In genomic region chr6:169172435-169172834, GRCh38 we compare ENCODE assay signal across 14 cellular contexts.
DNase-seq lines count a peak whose midpoint lies in the region; ATAC-seq, FAIRE-seq and TF ChIP-seq lines count a peak whose summit lies in the region.
"Had no signal": no experiment of that assay in that cellular context is flagged by ENCODE, and none has a peak within 500 bp of the region (broad histone marks: within the 10 kb centered on the region; RNA-seq: fewer than 3 reads in every experiment).

No MANE protein-coding gene starts in this region.

- TF ChIP-seq CTCF in SK-N-SH (IDR thresholded peaks at IDR 0.05) (no peak), astrocyte of the spinal cord (IDR thresholded peaks at IDR 0.05; ENCODE audit: low read depth, low read length) (no peak), keratinocyte (optimal IDR thresholded peaks at IDR 0.05 in 1 of 3, IDR thresholded peaks at IDR 0.05 in 1 of 3, conservative IDR thresholded peaks at IDR 0.05 in 1 of 3; ENCODE audit: extremely low read depth in 1 of 3, insufficient read depth in 2 of 3, low read length in 3 of 3) (no peak), stomach (IDR thresholded peaks at IDR 0.05) (no peak), mucosa of descending colon (IDR thresholded peaks at IDR 0.05) (no peak)

- in situ Hi-C loops in astrocyte of the spinal cord (cut with HindIII; ENCODE audit: low sequenced_read_pairs) = no loop called here

- DNase-seq in SK-N-SH (no peak), astrocyte of the spinal cord (ENCODE audit: low read depth, low spot score) (peak; percentile 88), keratinocyte (ENCODE audit: low read depth, low spot score) (no peak), urothelium cell line (ENCODE audit: low spot score) (peak; percentile 87), LoVo (ENCODE audit: low spot score) (no peak), stomach (no peak), mucosa of descending colon (no peak)
- DNase-seq: activated naive CD4-positive, alpha-beta T cell; stimulated activated CD4-positive, alpha-beta T cell treated with anti-CD3 and anti-CD28 coated beads, Interleukin-2, amount 100 ng/mL, for 24 hours; testis; WERI-Rb-1 had no signal

- no peak overlapping the region for H3K4me3 ChIP-seq in SK-N-SH (ENCODE audit: low read depth in 2 of 2, low read length in 1 of 2)
- H3K4me3 ChIP-seq in astrocyte of the spinal cord (ENCODE audit: low read depth, low read length) = no peak overlapping the region
- H3K4me3 ChIP-seq in keratinocyte (ENCODE audit: control insufficient read depth in 2 of 3, extremely low read depth in 1 of 3, insufficient read depth in 2 of 3, low read depth in 1 of 3, low read length in 3 of 3) = no peak overlapping the region
- H3K4me3 ChIP-seq in stomach = no peak overlapping the region
- no peak overlapping the region for H3K4me3 ChIP-seq in mucosa of descending colon
- H3K4me3 ChIP-seq: testis had no signal

- no peak for TF ChIP-seq RAD21 in SK-N-SH (IDR thresholded peaks at IDR 0.05; ENCODE audit: low read length)

- peaks cover 0 to 8% of the 10 kb centered on the region in 2 experiments; a peak in 1 of 4 replicates for H3K4me1 ChIP-seq in SK-N-SH (ENCODE audit: control insufficient read depth in 1 of 2, insufficient read depth in 2 of 2, low read depth in 1 of 2, low read length in 1 of 2)
- peaks cover 33% of the 10 kb centered on the region for H3K4me1 ChIP-seq in keratinocyte (ENCODE audit: control insufficient read depth, extremely low read depth, insufficient read depth, low read length)
- no peaks in the 10 kb centered on the region for H3K4me1 ChIP-seq in stomach
- no peaks in the 10 kb centered on the region for H3K4me1 ChIP-seq in mucosa of descending colon (ENCODE audit: low read depth)

- H3K9me2 ChIP-seq in SK-N-SH = no peaks in the 10 kb centered on the region

- dilution Hi-C loops in keratinocyte (cut with MboI; ENCODE audit: extremely low pct_ligation_motif_present, low sequenced_read_pairs) = no loop called here

- TF ChIP-seq EP300 in SK-N-SH (IDR thresholded peaks at IDR 0.05; ENCODE audit: borderline replicate concordance in 1 of 2, low read depth in 1 of 2, low read length in 1 of 2) (no peak), stomach (IDR thresholded peaks at IDR 0.05) (no peak)

- FAIRE-seq in keratinocyte (lab: Jason Lieb, UNC) (peak; percentile 81), urothelium cell line (lab: Jason Lieb, UNC) (peak; percentile 98)
- FAIRE-seq: GM19239 had no signal

- no peaks in the 10 kb centered on the region for H3K27me3 ChIP-seq in SK-N-SH (ENCODE audit: insufficient read depth)
- H3K27me3 ChIP-seq in keratinocyte (ENCODE audit: control insufficient read depth, extremely low read depth, insufficient read depth, low read length) = no peaks in the 10 kb centered on the region
- H3K27me3 ChIP-seq in stomach = no peaks in the 10 kb centered on the region
- H3K27me3 ChIP-seq: testis had no signal

- H3K9me3 ChIP-seq in SK-N-SH (no peaks in the 10 kb centered on the region), keratinocyte (ENCODE audit: control insufficient read depth, low read depth, low read length) (no peaks in the 10 kb centered on the region), stomach (no peaks in the 10 kb centered on the region), mucosa of descending colon (no peaks in the 10 kb centered on the region)
- H3K9me3 ChIP-seq: testis had no signal

- intact Hi-C loops in stomach (cut with DNase I; ENCODE audit: low total_unique reads) (no loop called here), mucosa of descending colon (cut with DNase I, micrococcal nuclease) (no loop called here)

- WGBS in SK-N-SH (ENCODE audit: low lambda C conversion rate) = 56% methylated on average over 13 of the region's 13 CpGs
- WGBS in stomach, 5 donors = 56 to 68% (median 58%) methylated on average over 13 of the region's 13 CpGs

- H3K27ac ChIP-seq in SK-N-SH (ENCODE audit: low read depth in 2 of 2, low read length in 1 of 2) = no peak overlapping the region
- peak overlapping the region; percentile 27 for H3K27ac ChIP-seq in keratinocyte (ENCODE audit: control insufficient read depth, insufficient read depth, low read length)
- H3K27ac ChIP-seq in stomach = peak overlapping the region in 1 of 5 donors; percentile 27
- H3K27ac ChIP-seq: 22Rv1, testis, WERI-Rb-1 had no signal

- POLR2A ChIA-PET in SK-N-SH (lab: Yijun Ruan, JAX) = no interaction called here

- H3K9me1 ChIP-seq in keratinocyte (ENCODE audit: control insufficient read depth, extremely low read depth, insufficient read depth, low read length) = no peaks in the 10 kb centered on the region

- H3F3A ChIP-seq in SK-N-SH (replicated peaks; ENCODE audit: insufficient read depth) = peaks cover 7% of the 10 kb centered on the region

- TF ChIP-seq POLR2A in stomach (IDR thresholded peaks at IDR 0.05) = no peak

- H3K36me3 ChIP-seq in SK-N-SH (replicated peaks in 1 of 2; ENCODE audit: control insufficient read depth in 1 of 2, insufficient read depth in 2 of 2, low read length in 1 of 2) (no peaks in the 10 kb centered on the region), keratinocyte (ENCODE audit: control insufficient read depth in 2 of 2, extremely low read depth in 1 of 2, insufficient read depth in 2 of 2, low read length in 2 of 2) (no peaks in the 10 kb centered on the region), stomach (no peaks in the 10 kb centered on the region), mucosa of descending colon (ENCODE audit: low read depth) (no peaks in the 10 kb centered on the region)
- H3K36me3 ChIP-seq: WERI-Rb-1 had no signal

- H3K9ac ChIP-seq in SK-N-SH (no peak overlapping the region), keratinocyte (ENCODE audit: control insufficient read depth, extremely low read depth, insufficient read depth, low read length) (no peak overlapping the region)

- H4K20me1 ChIP-seq in SK-N-SH (ENCODE audit: insufficient read depth) (no peaks in the 10 kb centered on the region), keratinocyte (ENCODE audit: control insufficient read depth, extremely low read depth, insufficient read depth, low read length) (no peaks in the 10 kb centered on the region)

- peak; percentile 34; the same call in 1 of the 3 replicates for ATAC-seq in SK-N-SH treated with all-trans-retinoic acid at 6 μM for 48 hours
- no peak for ATAC-seq in mucosa of descending colon

- H2AFZ ChIP-seq in SK-N-SH (ENCODE audit: low read depth) (no peak overlapping the region; the same call in 1 of the 2 replicates), keratinocyte (ENCODE audit: control insufficient read depth, low read length) (no peak overlapping the region)

- CTCF ChIA-PET in SK-N-SH (lab: Yijun Ruan, JAX) = no interaction called here

- H3K79me2 ChIP-seq in SK-N-SH (ENCODE audit: insufficient read depth) (no peaks in the 10 kb centered on the region), keratinocyte (ENCODE audit: control insufficient read depth, insufficient read depth, low read length) (no peaks in the 10 kb centered on the region)

- no peak overlapping the region for H3K4me2 ChIP-seq in SK-N-SH
- peak overlapping the region; percentile 18 for H3K4me2 ChIP-seq in keratinocyte (ENCODE audit: control insufficient read depth, extremely low read depth, insufficient read depth, low read depth, low read length)

TF ChIP-seq in SK-N-SH treated with all-trans-retinoic acid at 6 μM for 48 hours, 23 proteins besides CTCF, POLR2A, EP300 and RAD21:
- TF ChIP-seq ZNF8 (CRISPR knock-in tag; IDR thresholded peaks at IDR 0.05) = no peak
- TF ChIP-seq SNAI2 (CRISPR knock-in tag; IDR thresholded peaks at IDR 0.05) = no peak
- no peak for TF ChIP-seq TCF4 (CRISPR knock-in tag; IDR thresholded peaks at IDR 0.05; ENCODE audit: borderline replicate concordance)
- TF ChIP-seq GLIS3 (CRISPR knock-in tag; IDR thresholded peaks at IDR 0.05) = no peak
- TF ChIP-seq ARNTL (CRISPR knock-in tag; IDR thresholded peaks at IDR 0.05; ENCODE audit: borderline replicate concordance, low read depth) = no peak
- no peak for TF ChIP-seq ZNF70 (CRISPR knock-in tag; IDR thresholded peaks at IDR 0.05)
- TF ChIP-seq TOX (CRISPR knock-in tag; IDR thresholded peaks at IDR 0.05; ENCODE audit: borderline replicate concordance) = no peak
- no peak for TF ChIP-seq ISL1 (CRISPR knock-in tag; IDR thresholded peaks at IDR 0.05)
- no peak for TF ChIP-seq RARB (CRISPR knock-in tag; IDR thresholded peaks at IDR 0.05)

TF ChIP-seq in SK-N-SH, 30 proteins besides CTCF, POLR2A, EP300 and RAD21 (continues in another document):
- TF ChIP-seq ELF1 (IDR thresholded peaks at IDR 0.05) = no peak
- TF ChIP-seq JUND (IDR thresholded peaks at IDR 0.05) = no peak
- no peak for TF ChIP-seq RCOR1 (IDR thresholded peaks at IDR 0.05; ENCODE audit: low read length)
- no peak for TF ChIP-seq REST (IDR thresholded peaks at IDR 0.05; ENCODE audit: low read depth, low read length)
- TF ChIP-seq GABPA (IDR thresholded peaks at IDR 0.05; ENCODE audit: low read depth) = no peak
- no peak for TF ChIP-seq FOXJ3 (CRISPR knock-in tag; IDR thresholded peaks at IDR 0.05)
- no peak for TF ChIP-seq TEAD4 (IDR thresholded peaks at IDR 0.05; ENCODE audit: borderline replicate concordance, insufficient read depth)
- TF ChIP-seq CHD2 (IDR thresholded peaks at IDR 0.05; ENCODE audit: low read length, partially characterized antibody) = no peak
- no peak for TF ChIP-seq TAF1 (IDR thresholded peaks at IDR 0.05; ENCODE audit: borderline replicate concordance, low read depth, low read length)
- TF ChIP-seq FOSL2 (IDR thresholded peaks at IDR 0.05; ENCODE audit: borderline replicate concordance, low read depth) = no peak

Comparison
In these comparisons a context has a peak if more than half of its experiments do, and no peak if none do; other contexts are left out.
1. DNase-seq: peak in astrocyte of the spinal cord (single experiment) and urothelium cell line (single experiment); none in SK-N-SH (single experiment), keratinocyte (single experiment), LoVo (single experiment), stomach (single experiment) and mucosa of descending colon (0 of 3).